In the genomic region with DNA sequence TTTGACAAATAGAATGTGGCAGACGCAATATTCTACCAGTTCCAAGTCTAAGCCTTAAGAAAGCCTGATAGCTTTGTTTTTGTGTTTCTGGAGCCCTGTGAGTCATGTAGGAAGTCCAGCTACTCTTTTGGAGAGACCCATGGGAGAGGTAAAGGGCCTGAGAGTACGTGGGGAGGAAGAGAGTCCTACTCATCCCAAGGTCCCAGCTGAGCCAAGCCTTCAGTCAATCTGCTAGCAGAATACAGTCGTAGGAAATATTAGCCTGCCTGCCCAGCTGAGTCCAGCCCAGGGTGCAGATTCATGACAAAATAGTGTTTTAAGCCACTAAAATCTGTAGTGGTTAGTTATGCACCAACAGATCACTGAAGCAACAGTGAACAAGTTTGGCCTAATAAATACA, we compare ENCODE assay signal across 14 cellular contexts. TPM values are rescaled to one million over a fixed set of nuclear protein-coding genes. Genes with fewer than 3 reads are reported as not detected.
DNase-seq lines count a peak whose midpoint lies in the region; ATAC-seq, FAIRE-seq and TF ChIP-seq lines count a peak whose summit lies in the region.
"Had no signal": no experiment of that assay in that cellular context is flagged by ENCODE, and none has a peak within 500 bp of the region (broad histone marks: within the 10 kb centered on the region; RNA-seq: fewer than 3 reads in every experiment).

No MANE protein-coding gene starts in this region.

- H3K18ac ChIP-seq in mesenchymal stem cell (ENCODE audit: low read depth in 1 of 2, low read length in 2 of 2): no peak overlapping the region

- no peak for TF ChIP-seq POLR2A in endothelial cell of umbilical vein (IDR thresholded peaks at IDR 0.05; ENCODE audit: low read depth, low read length)

- peak overlapping the region in 1 of 2 experiments; percentile 12 for H2BK12ac ChIP-seq in mesenchymal stem cell (ENCODE audit: low read length in 2 of 2)

- H3K9ac ChIP-seq in endothelial cell of umbilical vein (replicated peaks; ENCODE audit: extremely low read depth, insufficient read depth, low read length) (no peak overlapping the region), mesenchymal stem cell (ENCODE audit: low read length) (peak overlapping the region; percentile 60)

- dilution Hi-C loops in endothelial cell of umbilical vein (cut with MboI; ENCODE audit: extremely low pct_ligation_motif_present, low sequenced_read_pairs): no loop called here

- H3K14ac ChIP-seq in mesenchymal stem cell (ENCODE audit: low read length in 2 of 2): no peak overlapping the region

- TF ChIP-seq CTCF in endothelial cell of umbilical vein (IDR thresholded peaks at IDR 0.05; ENCODE audit: extremely low read depth in 1 of 2, insufficient read depth in 1 of 2, low read depth in 1 of 2, low read length in 2 of 2): no peak

- no peaks in the 10 kb centered on the region for H4K20me1 ChIP-seq in endothelial cell of umbilical vein (replicated peaks; ENCODE audit: control insufficient read depth, extremely low read depth, insufficient read depth, low read length)

- H3K36me3 ChIP-seq in endothelial cell of umbilical vein (ENCODE audit: control insufficient read depth in 2 of 2, extremely low read depth in 1 of 2, insufficient read depth in 2 of 2, low read length in 2 of 2): no peaks in the 10 kb centered on the region
- no peaks in the 10 kb centered on the region for H3K36me3 ChIP-seq in mesenchymal stem cell (ENCODE audit: control insufficient read depth in 1 of 2, insufficient read depth in 2 of 2, low read depth in 1 of 2, low read length in 2 of 2)
- H3K36me3 ChIP-seq: pancreas had no signal

- H3K9me1 ChIP-seq in endothelial cell of umbilical vein (replicated peaks; ENCODE audit: control insufficient read depth, extremely low read depth, insufficient read depth, low read length): no peaks in the 10 kb centered on the region

- no peak overlapping the region for H2BK5ac ChIP-seq in mesenchymal stem cell (ENCODE audit: low read depth, low read length, poor library complexity, severe bottlenecking)

- no peaks in the 10 kb centered on the region for H3K79me2 ChIP-seq in endothelial cell of umbilical vein (ENCODE audit: control insufficient read depth, insufficient read depth, low read length)

- WGBS in mesenchymal stem cell: 57% methylated on average over 3 of the region's 3 CpGs

- no TSS peak for BruUV-seq in endothelial cell of umbilical vein (replicated peaks; lab: Mats Ljungman, UMichigan)

- H3K27ac ChIP-seq in endothelial cell of umbilical vein (ENCODE audit: insufficient read depth, low read depth, low read length) (no peak overlapping the region), mesenchymal stem cell (ENCODE audit: low read length, poor library complexity, severe bottlenecking) (no peak overlapping the region)
- H3K27ac ChIP-seq: A549, pancreas had no signal

- H3K27me3 ChIP-seq in endothelial cell of umbilical vein (ENCODE audit: control insufficient read depth in 2 of 2, insufficient read depth in 2 of 2, low read length in 2 of 2) (no peaks in the 10 kb centered on the region), mesenchymal stem cell (ENCODE audit: control insufficient read depth in 1 of 2, insufficient read depth in 1 of 2, low read length in 2 of 2) (no peaks in the 10 kb centered on the region)
- H3K27me3 ChIP-seq: pancreas had no signal

- no peak overlapping the region for H3K4me2 ChIP-seq in endothelial cell of umbilical vein (ENCODE audit: insufficient read depth, low read length)
- H3K4me2 ChIP-seq in mesenchymal stem cell (ENCODE audit: low read length, poor library complexity, severe bottlenecking): no peak overlapping the region
- H3K4me2 ChIP-seq: A549 had no signal

- no peak overlapping the region for H2AK5ac ChIP-seq in mesenchymal stem cell (ENCODE audit: low read length, severe bottlenecking)

- peak; percentile 46 for FAIRE-seq in endothelial cell of umbilical vein (lab: Jason Lieb, UNC)
- FAIRE-seq: A549, pancreas had no signal

- H3K23ac ChIP-seq in mesenchymal stem cell (ENCODE audit: low read length in 2 of 2): no peak overlapping the region

- H3K4ac ChIP-seq in mesenchymal stem cell (ENCODE audit: low read depth in 1 of 2, low read length in 2 of 2): no peak overlapping the region

- H3K4me1 ChIP-seq in endothelial cell of umbilical vein (ENCODE audit: control insufficient read depth, extremely low read depth, insufficient read depth, low read length) (no peaks in the 10 kb centered on the region), mesenchymal stem cell (ENCODE audit: control insufficient read depth, insufficient read depth, low read depth, low read length) (peaks cover 1% of the 10 kb centered on the region)
- H3K4me1 ChIP-seq: A549, pancreas had no signal

- peak overlapping the region; percentile 87 for H4K8ac ChIP-seq in mesenchymal stem cell (ENCODE audit: low read length)

- DNase-seq in Right ventricle myocardium inferior (ENCODE audit: missing footprints) (no peak), cardiac septum (ENCODE audit: low spot score) (no peak), endothelial cell of umbilical vein (ENCODE audit: low read depth, low spot score) (no peak), mesenchymal stem cell (no peak), activated T-cell treated with anti-CD3 and anti-CD28 coated beads for 4 hours (no peak), iPS-NIHi7 (ENCODE audit: extremely low spot score) (no peak)
- DNase-seq in activated effector memory CD4-positive, alpha-beta T cell treated with Interleukin-2 at 50 U/mL for 16 hours: no peak
- DNase-seq: activated CD4-positive, alpha-beta T cell treated with anti-CD3 and anti-CD28 coated beads for 1 hour; kidney glomerular epithelial cell; MV-4-11; pancreas; T-helper 17 cell had no signal

- no peaks in the 10 kb centered on the region for H3K79me1 ChIP-seq in mesenchymal stem cell (replicated peaks; ENCODE audit: low read length, poor library complexity, severe bottlenecking)

- H2BK120ac ChIP-seq in mesenchymal stem cell (ENCODE audit: low read depth, low read length): no peak overlapping the region

- intact Hi-C loops in Right ventricle myocardium inferior (cut with DNase I) (no loop called here), cardiac septum (cut with DNase I) (no loop called here), endothelial cell of umbilical vein (cut with micrococcal nuclease) (no loop called here)

- peak overlapping the region; percentile 34 for H2AFZ ChIP-seq in endothelial cell of umbilical vein (ENCODE audit: low read depth, low read length)
- H2AFZ ChIP-seq in mesenchymal stem cell (ENCODE audit: low read depth, low read length): peak overlapping the region; percentile 47

- CTCF ChIA-PET in endothelial cell of umbilical vein (lab: Charles Lee): interaction anchor here (0.9 kb wide), 1 partner anchor 15 kb away, joined by 3 read pairs; no protein-coding TSS in a partner anchor

- H3K9me3 ChIP-seq in endothelial cell of umbilical vein (replicated peaks; ENCODE audit: control insufficient read depth, insufficient read depth, low read length) (no peaks in the 10 kb centered on the region), mesenchymal stem cell (ENCODE audit: control insufficient read depth, low read length) (no peaks in the 10 kb centered on the region)
- H3K9me3 ChIP-seq: A549, pancreas had no signal

- no peak overlapping the region for H4K91ac ChIP-seq in mesenchymal stem cell (ENCODE audit: low read length)

- POLR2A ChIA-PET in endothelial cell of umbilical vein (lab: Charles Lee): no interaction called here

- ATAC-seq in Right ventricle myocardium inferior: peak; percentile 84
- ATAC-seq in HG03565 (IDR thresholded peaks at IDR 0.05; ENCODE audit: unreplicated experiment): no peak
- ATAC-seq: A549, T-helper 17 cell had no signal

- peak overlapping the region; percentile 76 for H2BK15ac ChIP-seq in mesenchymal stem cell (ENCODE audit: low read depth, poor library complexity, severe bottlenecking)

- H3K4me3 ChIP-seq in endothelial cell of umbilical vein (replicated peaks in 1 of 3; ENCODE audit: insufficient read depth in 1 of 3, low read depth in 1 of 3, low read length in 3 of 3) (no peak overlapping the region), mesenchymal stem cell (ENCODE audit: insufficient read depth in 1 of 2, low read depth in 1 of 2, low read length in 2 of 2) (no peak overlapping the region)
- H3K4me3 ChIP-seq: A549, pancreas had no signal

TF ChIP-seq in endothelial cell of umbilical vein, 7 proteins besides CTCF, POLR2A, EP300 and RAD21:
- no peak for TF ChIP-seq JUN (IDR thresholded peaks at IDR 0.05; ENCODE audit: borderline replicate concordance, insufficient read depth, insufficient read length, low read depth)
- TF ChIP-seq MAX (IDR thresholded peaks at IDR 0.05; ENCODE audit: insufficient read depth, insufficient read length): no peak
- TF ChIP-seq FOS (IDR thresholded peaks at IDR 0.05; ENCODE audit: borderline replicate concordance, insufficient read depth, low read length): peak; percentile 20
- no peak for TF ChIP-seq GATA2 (IDR thresholded peaks at IDR 0.05; ENCODE audit: insufficient read depth, insufficient read length, low read depth, low read length)
- no peak for TF ChIP-seq EZH2 (IDR thresholded peaks at IDR 0.05; ENCODE audit: borderline replicate concordance, low read depth, low read length, severe bottlenecking)
- no peak for TF ChIP-seq MYC (IDR thresholded peaks at IDR 0.05; ENCODE audit: low read depth, low read length)
- no peak for TF ChIP-seq POLR2AphosphoS5 (IDR thresholded peaks at IDR 0.05; ENCODE audit: insufficient read depth, low read depth, low read length)

RNA-seq across cellular contexts. Expression of gene GNA12, which starts 9.0 kb away (rescaled TPM):
- total RNA-seq in Right ventricle myocardium inferior (40.8 TPM), cardiac septum (33.7 TPM), endothelial cell of umbilical vein (56.0 and 63.0 TPM in 2 replicates)
- 75.1 and 95.5 TPM in 2 replicates for polyA plus RNA-seq in endothelial cell of umbilical vein
- polyA plus RNA-seq in endothelial cell of umbilical vein (2011; cell fraction: cytosol; rRNA removed): 71.0 and 81.6 TPM in 2 replicates
- polyA plus RNA-seq in endothelial cell of umbilical vein (2011; cell fraction: nucleus; rRNA removed): 43.9 and 56.3 TPM in 2 replicates
- 56.8 and 58.8 TPM in 2 replicates for polyA plus RNA-seq in endothelial cell of umbilical vein (2012)
- 106 TPM in 2 replicates for polyA minus RNA-seq in endothelial cell of umbilical vein
- 18.8 TPM for polyA minus RNA-seq in endothelial cell of umbilical vein (2011; cell fraction: cytosol; rRNA and poly(A)+ RNA removed)
- polyA minus RNA-seq in endothelial cell of umbilical vein (2011; cell fraction: nucleus; rRNA and poly(A)+ RNA removed): 35.5 and 39.8 TPM in 2 replicates
- polyA plus RNA-seq in mesenchymal stem cell (2013, experiment 1 of 2): 78.8 TPM
- polyA plus RNA-seq in mesenchymal stem cell (2013, experiment 2 of 2): 79.8 TPM
